12 cellular contexts compared by ENCODE assay signal in the genomic region with DNA sequence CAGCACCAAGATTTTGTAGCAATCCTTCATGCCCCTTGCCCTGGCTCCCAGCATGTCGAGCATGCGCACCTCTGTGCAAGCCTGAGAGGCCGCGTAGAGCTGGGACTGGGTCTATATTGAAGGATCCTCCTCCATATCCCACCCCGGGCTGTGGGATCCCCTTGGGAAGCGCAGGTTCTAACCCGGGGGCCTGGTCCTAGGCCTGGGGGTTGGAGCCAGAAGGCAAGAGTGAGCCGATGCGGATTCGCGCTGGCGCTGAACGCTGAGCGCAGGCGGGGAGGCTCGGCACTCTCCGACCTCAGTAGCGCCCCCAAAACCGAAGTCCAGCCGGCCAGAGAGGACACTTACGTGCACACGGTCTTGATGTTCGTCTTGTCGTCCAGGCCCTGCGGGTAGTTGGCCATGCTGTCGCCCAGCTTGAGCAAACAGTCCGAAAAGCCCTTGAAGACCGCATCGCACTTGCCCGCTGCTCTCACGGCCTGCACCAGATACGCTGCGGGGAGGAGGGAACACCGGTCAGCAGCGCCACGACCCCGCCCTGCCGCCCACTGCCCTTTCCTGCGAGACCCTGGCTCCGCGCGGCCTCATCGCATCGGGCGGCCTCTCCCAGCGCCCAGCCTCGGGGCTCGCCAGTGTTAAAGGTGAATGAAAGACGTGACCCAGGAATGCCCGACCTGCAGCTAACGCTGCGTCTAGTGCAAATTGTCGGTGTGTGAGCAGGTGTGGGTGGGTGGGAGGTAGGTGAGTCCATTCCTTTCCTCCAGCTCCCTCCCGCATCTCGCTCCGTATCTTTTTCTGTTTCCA. TPM values are rescaled to one million over a fixed set of nuclear protein-coding genes. Genes with fewer than 3 reads are reported as not detected.
A peak's percentile ranks its signal among the peaks of the same experiment; 100 is the strongest.
DNase-seq lines count a peak whose midpoint lies in the region; ATAC-seq and TF ChIP-seq lines count a peak whose summit lies in the region.
"Had no signal": no experiment of that assay in that cellular context is flagged by ENCODE, and none has a peak within 500 bp of the region (broad histone marks: within the 10 kb centered on the region; RNA-seq: fewer than 3 reads in every experiment).

No MANE protein-coding gene starts in this region.

- no peaks in the 10 kb centered on the region for H3K36me3 Mint-ChIP-seq in CD4-positive, alpha-beta T cell (ENCODE audit: low read depth)
- H3K36me3 Mint-ChIP-seq in T-cell: peaks cover 19% of the 10 kb centered on the region

- H3K4me1 ChIP-seq in PC-3 (ENCODE audit: insufficient read depth, low read length): no peaks in the 10 kb centered on the region

- H3K79me2 ChIP-seq in neural cell (replicated peaks; ENCODE audit: insufficient read depth, low read length) (no peaks in the 10 kb centered on the region), PC-3 (ENCODE audit: low read length) (no peaks in the 10 kb centered on the region)

- H4K20me1 ChIP-seq in neural cell (ENCODE audit: insufficient read depth) (no peaks in the 10 kb centered on the region), PC-3 (ENCODE audit: low read length) (no peaks in the 10 kb centered on the region)

- no peak overlapping the region for H3K27ac Mint-ChIP-seq in CD4-positive, alpha-beta T cell
- H3K27ac Mint-ChIP-seq in T-cell: peak overlapping the region in 1 of 2 donors; percentile 83

- H3K9me2 ChIP-seq in neural cell (ENCODE audit: insufficient read depth, low read length) (no peaks in the 10 kb centered on the region), PC-3 (replicated peaks; ENCODE audit: low read length) (no peaks in the 10 kb centered on the region)

- H3F3A ChIP-seq in neural cell (ENCODE audit: insufficient read depth, low read length, poor library complexity, severe bottlenecking): no peaks in the 10 kb centered on the region
- no peaks in the 10 kb centered on the region for H3F3A ChIP-seq in PC-3 (ENCODE audit: low read length, unreplicated experiment)

- peaks cover 99% of the 10 kb centered on the region for H3K27me3 ChIP-seq in CD4-positive, alpha-beta T cell (ENCODE audit: control insufficient read depth, insufficient read depth, low read length)
- peaks cover 5 to 100% (median 86%) of the 10 kb centered on the region in 45 donors for H3K27me3 ChIP-seq in dorsolateral prefrontal cortex
- H3K27me3 ChIP-seq in neural cell (ENCODE audit: insufficient read depth, low read depth, low read length): peaks cover 100% of the 10 kb centered on the region
- peaks cover 19% of the 10 kb centered on the region for H3K27me3 ChIP-seq in PC-3 (ENCODE audit: low read length)

- peak overlapping the region in 57 of 59 donors; percentile 19 to 74 (median 58) for H3K4me3 ChIP-seq in dorsolateral prefrontal cortex
- H3K4me3 ChIP-seq in neural cell (ENCODE audit: low read length): peak overlapping the region; percentile 50
- H3K4me3 ChIP-seq in PC-3 (ENCODE audit: low read length): no peak overlapping the region

- H3K9me3 ChIP-seq in CD4-positive, alpha-beta T cell (ENCODE audit: control insufficient read depth, low read length): peaks cover 12% of the 10 kb centered on the region
- H3K9me3 ChIP-seq in neural cell (ENCODE audit: low read length) (peaks cover 9% of the 10 kb centered on the region), PC-3 (ENCODE audit: low read length) (no peaks in the 10 kb centered on the region)

- DNase-seq in CD4-positive, alpha-beta T cell: no peak
- peak in 2 of 34 experiments; percentile 20 to 24 for DNase-seq in T-cell
- DNase-seq in dorsolateral prefrontal cortex: peak in 1 of 10 donors; percentile 60
- DNase-seq in PC-3: no peak
- no peak for DNase-seq in LoVo (ENCODE audit: low spot score)
- DNase-seq: NCI-H187, nucleus accumbens had no signal

- peak overlapping the region; percentile 83 for H3K4me3 Mint-ChIP-seq in CD4-positive, alpha-beta T cell
- peak overlapping the region in 2 of 3 donors; percentile 55 to 86 for H3K4me3 Mint-ChIP-seq in T-cell

- H3K9ac ChIP-seq in neural cell (ENCODE audit: low read length) (peak overlapping the region; percentile 25), PC-3 (ENCODE audit: low read length) (no peak overlapping the region)

- H3K36me3 ChIP-seq in neural cell (ENCODE audit: insufficient read depth, low read length) (no peaks in the 10 kb centered on the region), PC-3 (ENCODE audit: low read depth, low read length) (no peaks in the 10 kb centered on the region)

- no peak for TF ChIP-seq CTCF in CD4-positive, alpha-beta T cell (IDR thresholded peaks at IDR 0.05)
- no peak for TF ChIP-seq CTCF in dorsolateral prefrontal cortex (IDR thresholded peaks at IDR 0.05 in 54 of 56, conservative IDR thresholded peaks at IDR 0.05 in 2 of 56; ENCODE audit: low read depth in 1 of 56, partially characterized antibody in 56 of 56)
- no peak for TF ChIP-seq CTCF in neural cell (IDR thresholded peaks at IDR 0.05; ENCODE audit: poor library complexity, severe bottlenecking)
- TF ChIP-seq CTCF in PC-3 (conservative IDR thresholded peaks at IDR 0.05; ENCODE audit: low read depth, low read length): no peak

- no peak for TF ChIP-seq RAD21 in neural cell (conservative IDR thresholded peaks at IDR 0.05)

- intact Hi-C loops in CD4-positive, alpha-beta T cell (cut with DNase I, micrococcal nuclease): loop anchor here in 1 of 2 experiments (10.0 kb wide), 1 partner anchor 1227 kb away; a partner anchor contains a TSS
- intact Hi-C loops in dorsolateral prefrontal cortex (cut with DNase I): loop anchor here in 1 of 2 donors (10.0 kb wide), 1 partner anchor 327 kb away; no protein-coding TSS in a partner anchor
- intact Hi-C loops in PC-3 (cut with micrococcal nuclease): no loop called here

- no TSS peak for BruUV-seq in PC-3 (replicated peaks; lab: Mats Ljungman, UMichigan)

- peaks cover 87% of the 10 kb centered on the region for H3K4me1 Mint-ChIP-seq in CD4-positive, alpha-beta T cell (ENCODE audit: low read depth)
- H3K4me1 Mint-ChIP-seq in T-cell: peaks cover 65 to 79% (median 70%) of the 10 kb centered on the region in 3 donors

- no peak overlapping the region for H3K27ac ChIP-seq in CD4-positive, alpha-beta T cell (ENCODE audit: low read depth, low read length)
- H3K27ac ChIP-seq in dorsolateral prefrontal cortex (peak overlapping the region in 53 of 59 donors; percentile 27 to 96 (median 81)), neural cell (ENCODE audit: low read length) (no peak overlapping the region), PC-3 (ENCODE audit: low read length) (no peak overlapping the region)
- H3K27ac ChIP-seq: VCaP had no signal

- ATAC-seq in CD4-positive, alpha-beta T cell (ENCODE audit: poor library complexity): peak; percentile 27
- ATAC-seq in T-cell (replicated peaks in 1 of 4): peak in 3 of 4 experiments; percentile 16 to 31 (median 21)
- no peak for ATAC-seq in HG02623 (IDR thresholded peaks at IDR 0.05; ENCODE audit: unreplicated experiment)
- no peak for ATAC-seq in HG02970 (IDR thresholded peaks at IDR 0.05; ENCODE audit: low FRiP score, unreplicated experiment)
- ATAC-seq in PC-3: no peak
- ATAC-seq: HCT116 had no signal

- TF ChIP-seq EP300 in neural cell (conservative IDR thresholded peaks at IDR 0.05; ENCODE audit: poor library complexity, severe bottlenecking): no peak

- CTCF ChIA-PET in CD4-positive, alpha-beta T cell (lab: Charles Lee): no interaction called here
- CTCF ChIA-PET in T-cell (lab: Charles Lee) (no interaction called here), PC-3 (lab: Charles Lee) (no interaction called here)

- H3K9me3 Mint-ChIP-seq in CD4-positive, alpha-beta T cell: peaks cover 4% of the 10 kb centered on the region
- H3K9me3 Mint-ChIP-seq in T-cell: peaks cover 0 to 22% (median 2%) of the 10 kb centered on the region in 3 donors

- H3K4me2 ChIP-seq in neural cell (ENCODE audit: low read length) (no peak overlapping the region), PC-3 (ENCODE audit: low read length) (no peak overlapping the region)

- H2AFZ ChIP-seq in neural cell (ENCODE audit: low read depth, low read length) (no peak overlapping the region), PC-3 (ENCODE audit: low read length) (no peak overlapping the region)

- POLR2A ChIA-PET in CD4-positive, alpha-beta T cell (lab: Charles Lee): interaction anchor here (0.7 kb wide), 1 partner anchor 61 kb away, joined by 6 read pairs; no protein-coding TSS in a partner anchor
- POLR2A ChIA-PET in T-cell (lab: Charles Lee) (no interaction called here), PC-3 (lab: Charles Lee; ENCODE audit: unreplicated experiment) (no interaction called here)

- H3K27me3 Mint-ChIP-seq in CD4-positive, alpha-beta T cell: peaks cover 97% of the 10 kb centered on the region
- peaks cover 74 to 93% of the 10 kb centered on the region in 2 donors for H3K27me3 Mint-ChIP-seq in T-cell

TF ChIP-seq in neural cell, 6 proteins besides CTCF, POLR2A, EP300 and RAD21:
- TF ChIP-seq POLR2AphosphoS5 (IDR thresholded peaks at IDR 0.05) (no peak), EZH2 (IDR thresholded peaks at IDR 0.05; ENCODE audit: borderline replicate concordance, insufficient read depth, low read length, poor library complexity, severe bottlenecking) (peak; percentile 68)

RNA-seq across cellular contexts. Expression of a gene that starts 4.5 kb away (rescaled TPM):
- total RNA-seq in CD4-positive, alpha-beta T cell: not detected
- total RNA-seq in T-cell (under 1 TPM in 2 of 5 donors, not detected in 3; 0.13 to 0.33 TPM), dorsolateral prefrontal cortex (100 to 1,000 TPM in 97 of 120 experiments, 10 to 100 TPM in 23; 39.8 to 250 (median 142) TPM), PC-3 (2014; rRNA removed) (not detected in 2 replicates)
- polyA plus RNA-seq in neural cell: 3.5 and 4.4 TPM in 2 replicates
- polyA minus RNA-seq in neural cell: 2.0 and 2.2 TPM in 2 replicates

Comparison
In these comparisons a context has a peak if more than half of its experiments do, and no peak if none do; other contexts are left out.
1. ATAC-seq: peak in CD4-positive, alpha-beta T cell (single experiment) and T-cell (3 of 4); none in HG02623 (single experiment), HG02970 (single experiment) and PC-3 (single experiment).
2. H3K27ac ChIP-seq: peak in dorsolateral prefrontal cortex (53 of 59); none in CD4-positive, alpha-beta T cell (single experiment), neural cell (single experiment) and PC-3 (single experiment).
3. RNA of a gene that starts 4.5 kb away (total RNA-seq): 39.8 to 250 TPM in dorsolateral prefrontal cortex; not detected in CD4-positive, alpha-beta T cell, 0.13 to 0.33 TPM in T-cell and not detected in PC-3; every median in the first group is over 10 times any median in the second.